1 cellular context compared by ENCODE assay signal in genomic region chrX:140848800-140849199, GRCh38.
A peak's percentile ranks its signal among the peaks of the same experiment; 100 is the strongest.
TF ChIP-seq lines count a peak whose summit lies in the region.

No MANE protein-coding gene starts in this region.

TF ChIP-seq in HepG2, 621 proteins besides CTCF, POLR2A, EP300 and RAD21 (continued from another document):
- TF ChIP-seq, protein P1, sequence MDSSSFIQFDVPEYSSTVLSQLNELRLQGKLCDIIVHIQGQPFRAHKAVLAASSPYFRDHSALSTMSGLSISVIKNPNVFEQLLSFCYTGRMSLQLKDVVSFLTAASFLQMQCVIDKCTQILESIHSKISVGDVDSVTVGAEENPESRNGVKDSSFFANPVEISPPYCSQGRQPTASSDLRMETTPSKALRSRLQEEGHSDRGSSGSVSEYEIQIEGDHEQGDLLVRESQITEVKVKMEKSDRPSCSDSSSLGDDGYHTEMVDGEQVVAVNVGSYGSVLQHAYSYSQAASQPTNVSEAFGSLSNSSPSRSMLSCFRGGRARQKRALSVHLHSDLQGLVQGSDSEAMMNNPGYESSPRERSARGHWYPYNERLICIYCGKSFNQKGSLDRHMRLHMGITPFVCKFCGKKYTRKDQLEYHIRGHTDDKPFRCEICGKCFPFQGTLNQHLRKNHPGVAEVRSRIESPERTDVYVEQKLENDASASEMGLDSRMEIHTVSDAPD (CRISPR knock-in tag; IDR thresholded peaks at IDR 0.05): no peak
- peak; percentile 78; the same call in 1 of the 2 replicates for TF ChIP-seq CEBPB (IDR thresholded peaks at IDR 0.05; ENCODE audit: borderline replicate concordance, low read depth, low read length)
- TF ChIP-seq KAT7 (CRISPR knock-in tag; IDR thresholded peaks at IDR 0.05; ENCODE audit: borderline replicate concordance): no peak
